34 cellular contexts compared by ENCODE assay signal in genomic region chr1:95754412-95754811, GRCh38.
"Had no signal": no experiment of that assay in that cellular context is flagged by ENCODE, and none has a peak within 500 bp of the region (broad histone marks: within the 10 kb centered on the region; RNA-seq: fewer than 3 reads in every experiment).

No MANE protein-coding gene starts in this region.

- ATAC-seq: activated CD8-positive, alpha-beta T cell treated with anti-CD3 and anti-CD28 coated beads for 36 hours; activated naive CD4-positive, alpha-beta T cell treated with anti-CD3 and anti-CD28 coated beads, Interleukin-2, amount 50 U/mL, for 72 hours; activated T-cell treated with anti-CD3 and anti-CD28 coated beads, Interleukin-2, amount 50 U/mL, for 4 hours; activated T-cell treated with anti-CD3 and anti-CD28 coated beads, Interleukin-2, amount 50 U/mL, for 72 hours; activated T-helper 17 cell treated with anti-CD3 and anti-CD28 coated beads, Interleukin-2, amount 50 U/mL, for 72 hours; body of pancreas had no signal

- H3K27me3 ChIP-seq: adrenal gland, body of pancreas, brain microvascular endothelial cell, breast epithelium had no signal

- FAIRE-seq: astrocyte, TTC549 had no signal

- DNase-seq: activated B cell treated with CpG ODN at 0.5 μM for 24 hours; activated CD4-positive, alpha-beta memory T cell treated with anti-CD3 and anti-CD28 coated beads for 36 hours; activated CD4-positive, alpha-beta T cell treated with anti-CD3 and anti-CD28 coated beads for 4 hours; activated CD4-positive, alpha-beta T cell treated with anti-CD3 and anti-CD28 coated beads, Interleukin-2, amount 10 ng/mL, durations not matched to agents 24 days and 14 days; activated CD4-positive, alpha-beta T cell treated with anti-CD3 and anti-CD28 coated beads, Interleukin-2, amount 50 U/mL, for 1 hour; activated CD4-positive, alpha-beta T cell treated with anti-CD3 and anti-CD28 coated beads, Interleukin-2, amount 50 U/mL, for 4 hours; activated CD4-positive, CD25-positive, alpha-beta regulatory T cell treated with anti-CD3 and anti-CD28 coated beads, Interleukin-2, amount 50 U/mL, for 72 hours; activated CD8-positive, alpha-beta memory T cell treated with anti-CD3 and anti-CD28 coated beads, Interleukin-2, amount 50 U/mL, for 4 hours; activated CD8-positive, alpha-beta T cell treated with anti-CD3 and anti-CD28 coated beads for 36 hours; activated effector memory CD4-positive, alpha-beta T cell treated with anti-CD3 and anti-CD28 coated beads, Interleukin-2, amount 50 U/mL, for 16 hours; activated gamma-delta T cell treated with Interleukin-2 at 50 U/mL for 16 hours; activated naive CD4-positive, alpha-beta T cell; activated naive CD4-positive, alpha-beta T cell treated with anti-CD3 and anti-CD28 coated beads for 36 hours; activated naive CD4-positive, alpha-beta T cell treated with anti-CD3 and anti-CD28 coated beads, Interleukin-2, amount 50 U/mL, for 16 hours; activated naive CD8-positive, alpha-beta T cell treated with anti-CD3 and anti-CD28 coated beads for 36 hours; activated T-cell treated with anti-CD3 and anti-CD28 coated beads for 4 hours; activated T-cell treated with anti-CD3 and anti-CD28 coated beads, Interleukin-2, amount 50 U/mL, for 1 hour; activated T-cell treated with anti-CD3 and anti-CD28 coated beads, Interleukin-2, amount 50 U/mL, for 4 hours; activated T-cell treated with anti-CD3 and anti-CD28 coated beads, Interleukin-2, amount 50 U/mL, for 72 hours; adrenal gland; amniotic stem cell; aorta; body of pancreas; brain microvascular endothelial cell; central memory CD4-positive, alpha-beta T cell; T-helper 1 cell; T-helper 2 cell; T-helper 9 cell had no signal

- H3K36me3 ChIP-seq: adrenal gland, brain microvascular endothelial cell, breast epithelium had no signal

- H3K4me3 ChIP-seq: adrenal gland, body of pancreas, breast epithelium had no signal

- H3K27ac ChIP-seq: adrenal gland, body of pancreas, brain microvascular endothelial cell, breast epithelium, VCaP had no signal

- H3K4me1 ChIP-seq: adrenal gland, body of pancreas, breast epithelium had no signal
